Comparison of ENCODE assay signal across 20 cellular contexts in the genomic region with DNA sequence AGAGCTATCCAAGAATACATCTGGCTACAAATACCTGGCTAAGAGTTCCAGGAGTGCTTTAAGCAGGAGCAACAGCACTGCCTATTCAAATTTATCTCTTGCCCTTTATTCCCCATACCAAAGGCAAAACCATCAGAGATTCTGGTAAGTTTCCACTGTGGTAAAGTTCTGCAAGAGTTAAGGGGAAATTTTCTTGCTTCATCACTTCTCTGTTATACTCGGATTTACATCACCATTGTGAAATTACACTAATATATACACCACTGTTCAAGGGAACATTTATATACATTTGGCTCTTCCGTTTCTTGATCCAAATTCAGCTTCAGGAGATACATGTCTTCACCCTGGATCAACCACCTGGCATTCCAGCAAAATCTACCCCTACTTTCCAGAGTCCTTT.
"Had no signal": no experiment of that assay in that cellular context is flagged by ENCODE, and none has a peak within 500 bp of the region (broad histone marks: within the 10 kb centered on the region; RNA-seq: fewer than 3 reads in every experiment).

No MANE protein-coding gene starts in this region.

- H3K4me1 ChIP-seq: esophagus muscularis mucosa, left ventricle myocardium inferior, sigmoid colon, transverse colon had no signal

- H3K27ac ChIP-seq: coronary artery, esophagus muscularis mucosa, left ventricle myocardium inferior, sigmoid colon, transverse colon had no signal

- H3K4me3 ChIP-seq: coronary artery, esophagus muscularis mucosa, left ventricle myocardium inferior, sigmoid colon, smooth muscle cell, transverse colon had no signal

- H3K4me3 Mint-ChIP-seq: activated CD4-positive, alpha-beta memory T cell treated with anti-CD3 and anti-CD28 coated beads for 36 hours; activated naive CD8-positive, alpha-beta T cell treated with anti-CD3 and anti-CD28 coated beads, Interleukin-2, amount 50 U/mL, for 24 hours; activated T-cell treated with anti-CD3 and anti-CD28 coated beads, Interleukin-2, amount 50 U/mL, for 72 hours; mesothelial cell of epicardium; natural killer cell; stimulated activated memory B cell treated with anti-CD40 and anti-IgM and Interleukin-4, amounts not matched to agents 10 μg/mL and 1 μg/mL and 100 μg/mL, for 72 hours had no signal

- DNase-seq: activated CD4-positive, alpha-beta memory T cell treated with anti-CD3 and anti-CD28 coated beads for 36 hours; activated CD4-positive, alpha-beta T cell treated with anti-CD3 and anti-CD28 coated beads for 48 hours; activated gamma-delta T cell; activated naive CD4-positive, alpha-beta T cell treated with anti-CD3 and anti-CD28 coated beads, Interleukin-2, amount 50 U/mL, for 16 hours; activated naive CD8-positive, alpha-beta T cell treated with anti-CD3 and anti-CD28 coated beads, Interleukin-2, amount 50 U/mL, for 24 hours; activated T-cell treated with anti-CD3 and anti-CD28 coated beads, Interleukin-2, amount 50 U/mL, for 72 hours; cerebellar nuclear complex; hippocampal formation; left ventricle myocardium inferior; natural killer cell; retina; sigmoid colon; stimulated activated CD4-positive, alpha-beta T cell treated with anti-CD3 and anti-CD28 coated beads, Interleukin-15, amount 100 ng/mL, for 24 hours; transverse colon had no signal

- H3K36me3 ChIP-seq: esophagus muscularis mucosa, left ventricle myocardium inferior, sigmoid colon, transverse colon had no signal

- H3K27me3 Mint-ChIP-seq: progenitor cell of endocrine pancreas had no signal

- ATAC-seq: activated naive CD8-positive, alpha-beta T cell treated with anti-CD3 and anti-CD28 coated beads, Interleukin-2, amount 50 U/mL, for 24 hours; activated T-cell treated with anti-CD3 and anti-CD28 coated beads, Interleukin-2, amount 50 U/mL, for 72 hours; natural killer cell; stimulated activated memory B cell treated with anti-CD40 and anti-IgM and Interleukin-4, amounts not matched to agents 10 μg/mL and 1 μg/mL and 100 μg/mL, for 72 hours had no signal

- H3K27me3 ChIP-seq: esophagus muscularis mucosa, sigmoid colon, transverse colon had no signal

- H3K36me3 Mint-ChIP-seq: stimulated activated memory B cell treated with anti-CD40 and anti-IgM and Interleukin-4, amounts not matched to agents 10 μg/mL and 1 μg/mL and 100 μg/mL, for 72 hours had no signal

- H3K27ac Mint-ChIP-seq: activated CD4-positive, alpha-beta memory T cell treated with anti-CD3 and anti-CD28 coated beads for 36 hours; activated naive CD8-positive, alpha-beta T cell treated with anti-CD3 and anti-CD28 coated beads, Interleukin-2, amount 50 U/mL, for 24 hours; activated T-cell treated with anti-CD3 and anti-CD28 coated beads, Interleukin-2, amount 50 U/mL, for 72 hours; mesothelial cell of epicardium; natural killer cell; progenitor cell of endocrine pancreas; stimulated activated memory B cell treated with anti-CD40 and anti-IgM and Interleukin-4, amounts not matched to agents 10 μg/mL and 1 μg/mL and 100 μg/mL, for 72 hours had no signal

- H3K4me1 Mint-ChIP-seq: activated naive CD8-positive, alpha-beta T cell treated with anti-CD3 and anti-CD28 coated beads, Interleukin-2, amount 50 U/mL, for 24 hours; mesothelial cell of epicardium; natural killer cell; stimulated activated memory B cell treated with anti-CD40 and anti-IgM and Interleukin-4, amounts not matched to agents 10 μg/mL and 1 μg/mL and 100 μg/mL, for 72 hours had no signal
